8 cellular contexts compared by ENCODE assay signal in the genomic region with DNA sequence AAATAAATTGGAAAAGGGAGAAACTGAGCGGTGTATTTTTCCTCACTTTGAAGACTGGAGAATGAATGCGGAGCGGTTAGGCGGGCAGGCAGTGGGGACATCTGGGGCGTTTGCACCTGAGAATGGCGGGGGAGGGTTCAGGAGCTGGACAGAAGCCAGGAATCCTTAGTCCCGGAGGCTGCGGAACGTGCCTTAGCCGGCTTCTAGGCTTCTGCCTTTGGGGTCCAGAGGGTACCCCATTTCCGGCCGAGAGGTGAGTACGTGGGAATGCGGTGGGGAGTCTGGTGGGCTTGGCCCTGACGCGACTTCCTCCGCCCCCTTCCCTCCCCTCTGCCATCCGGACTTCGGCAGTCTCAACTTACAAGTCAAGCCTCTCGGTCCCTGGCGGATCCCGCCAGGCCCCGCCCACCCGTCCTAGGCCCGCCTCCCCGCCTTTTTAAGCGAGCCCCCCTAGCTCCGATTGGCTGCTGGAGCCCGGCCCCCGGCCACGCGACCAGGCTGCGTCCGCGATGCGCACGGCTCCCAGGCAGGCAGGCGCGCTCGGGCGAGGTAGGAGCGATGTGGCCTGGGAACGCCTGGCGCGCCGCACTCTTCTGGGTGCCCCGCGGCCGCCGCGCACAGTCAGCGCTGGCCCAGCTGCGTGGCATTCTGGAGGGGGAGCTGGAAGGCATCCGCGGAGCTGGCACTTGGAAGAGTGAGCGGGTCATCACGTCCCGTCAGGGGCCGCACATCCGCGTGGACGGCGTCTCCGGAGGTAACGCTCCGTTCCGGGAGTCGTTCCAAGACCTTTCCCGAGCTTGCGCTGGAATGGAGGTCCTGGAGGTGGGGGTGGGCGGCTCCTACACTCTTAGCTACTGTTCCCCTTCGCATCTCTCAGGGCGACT. TPM values are rescaled to one million over a fixed set of nuclear protein-coding genes. Genes with fewer than 3 reads are reported as not detected.
DNase-seq lines count a peak whose midpoint lies in the region; ATAC-seq, FAIRE-seq and TF ChIP-seq lines count a peak whose summit lies in the region.

A gene (plus strand): TSS at position 525 of the 884 bp plus-strand sequence. CDS start 34 bp downstream, at position 559.

- peak within 1 kb of the TSS; percentile 48 to 66 for H3K9ac ChIP-seq in kidney (ENCODE audit: low read length in 2 of 2)

- H3K4me1 ChIP-seq in kidney (ENCODE audit: control insufficient read depth in 1 of 2, insufficient read depth in 1 of 2, low read depth in 1 of 2, low read length in 2 of 2), result peaks cover 14 to 15% of the 10 kb centered on the region in 2 donors

- in situ Hi-C loops in GM18951 (cut with MboI; ENCODE audit: low sequenced_read_pairs, unreplicated experiment), result no loop called here

- ATAC-seq in HG03175 (IDR thresholded peaks at IDR 0.05; ENCODE audit: unreplicated experiment), result peak; percentile 85

- FAIRE-seq in kidney (lab: Jason Lieb, UNC), result no peak

- intact Hi-C loops in kidney (cut with DNase I), result no loop called here

- H3K36me3 ChIP-seq in kidney (ENCODE audit: control insufficient read depth in 1 of 2, insufficient read depth in 2 of 2, low read length in 2 of 2), result no peaks in the 10 kb centered on the region

- H3K27ac ChIP-seq in kidney (ENCODE audit: low read depth in 2 of 2, low read length in 2 of 2), result peak within 1 kb of the TSS; percentile 60 to 70

- peak; percentile 80 for DNase-seq in AG04449 (ENCODE audit: low read depth, low spot score)
- peak; percentile 84 for DNase-seq in NCI-H510A (lab: John Stamatoyannopoulos, UW)
- DNase-seq in activated CD4-positive, alpha-beta T cell treated with anti-CD3 and anti-CD28 coated beads for 1 hour, result peak; percentile 72
- peak; percentile 67 to 81 for DNase-seq in cerebellar nuclear complex (lab: John Stamatoyannopoulos, UW)
- DNase-seq in kidney, result peak; percentile 99
- DNase-seq in stimulated activated CD4-positive, alpha-beta T cell treated with anti-CD3 and anti-CD28 coated beads, Interleukin-12 subunit alpha, Interleukin-12 subunit beta, amount 100 ng/mL, for 48 hours (ENCODE audit: low read depth in 2 of 3, low spot score in 1 of 3), result peak; percentile 83 to 92 (median 87)

- POLR2A ChIA-PET in AG04449 (lab: Yijun Ruan, JAX), result interaction anchor here (0.6 to 1.8 kb wide), 7 partner anchors 10 to 234 kb away, joined by 3 to 5 read pairs (median 4); a partner anchor contains a TSS

- CTCF ChIA-PET in AG04449 (lab: Yijun Ruan, JAX), result interaction anchor here (1.0 to 4.4 kb wide), 10 partner anchors 8 to 201 kb away, joined by 3 to 92 read pairs (median 5); no protein-coding TSS in a partner anchor

- H3K9me3 ChIP-seq in kidney (ENCODE audit: control insufficient read depth in 1 of 2, low read length in 2 of 2), result no peaks in the 10 kb centered on the region

- peak; percentile 70 for TF ChIP-seq POLR2A in GM18951 (IDR thresholded peaks at IDR 0.05; ENCODE audit: extremely low read depth, insufficient read depth, insufficient read length)

- peak within 1 kb of the TSS; percentile 88 for H3K4me3 ChIP-seq in AG04449 (ENCODE audit: low read depth, low read length)
- peak within 1 kb of the TSS; percentile 82 to 85 for H3K4me3 ChIP-seq in kidney (ENCODE audit: low read length in 2 of 2)

- TF ChIP-seq CTCF in AG04449 (IDR thresholded peaks at IDR 0.05; ENCODE audit: insufficient read depth, low read length, missing control alignments), result no peak
- no peak for TF ChIP-seq CTCF in kidney (IDR thresholded peaks at IDR 0.05; ENCODE audit: borderline replicate concordance, extremely low read depth, insufficient read depth)

RNA-seq across cellular contexts. Expression of the gene that starts here (rescaled TPM):
- total RNA-seq in kidney, result 8.9 TPM
- 35.9 TPM for polyA plus RNA-seq in kidney (ENCODE audit: insufficient read depth, low read depth, low replicate concordance)

Comparison
In these comparisons a context has a peak if more than half of its experiments do, and no peak if none do; other contexts are left out.
1. Peak in every context shown above with its lines: DNase-seq, ATAC-seq, H3K4me3 ChIP-seq and H3K27ac ChIP-seq.